In genomic region chr3:129608936-129609590, GRCh38 we compare ENCODE assay signal across 14 cellular contexts. TPM values are rescaled to one million over a fixed set of nuclear protein-coding genes. Genes with fewer than 3 reads are reported as not detected.
DNase-seq lines count a peak whose midpoint lies in the region; ATAC-seq, FAIRE-seq and TF ChIP-seq lines count a peak whose summit lies in the region.
"Had no signal": no experiment of that assay in that cellular context is flagged by ENCODE, and none has a peak within 500 bp of the region (broad histone marks: within the 10 kb centered on the region; RNA-seq: fewer than 3 reads in every experiment).

No MANE protein-coding gene starts in this region.

- POLR2A ChIA-PET in A549 (lab: Yijun Ruan, JAX) = no interaction called here

- H3K27me3 Mint-ChIP-seq in HFFc6 (ENCODE audit: insufficient read depth) (no peaks in the 10 kb centered on the region; the same call in 1 of the 2 replicates), endothelial cell (ENCODE audit: unreplicated experiment) (peaks cover 27% of the 10 kb centered on the region)

- H3K4me2 ChIP-seq in A549 (0 out of 3 replicates have a peak overlapping the region, but pooled peaks have one; percentile 7), parathyroid adenoma (ENCODE audit: low read length) (no peak overlapping the region)

- H3K36me3 ChIP-seq in parathyroid adenoma (ENCODE audit: control insufficient read depth, insufficient read depth, low read length) = no peaks in the 10 kb centered on the region
- H3K36me3 ChIP-seq: BE2C had no signal

- H3K4me3 ChIP-seq in A549 (no peak overlapping the region), parathyroid adenoma (ENCODE audit: low read depth, low read length) (no peak overlapping the region)

- 83% methylated on average over 3 of the region's 4 CpGs for WGBS in A549 (ENCODE audit: missing lambda C conversion rate)

- H2AFZ ChIP-seq in parathyroid adenoma = no peak overlapping the region

- peak overlapping the region; percentile 7; the same call in 1 of the 2 replicates for H3K4me3 Mint-ChIP-seq in HFFc6
- peak overlapping the region; percentile 43 for H3K4me3 Mint-ChIP-seq in endothelial cell (ENCODE audit: unreplicated experiment)
- H3K4me3 Mint-ChIP-seq: activated CD8-positive, alpha-beta T cell treated with anti-CD3 and anti-CD28 coated beads, Interleukin-2, amount 10 ng/mL, durations not matched to agents 7 days and 5 days had no signal

- DNase-seq in A549 (ENCODE audit: low read depth in 1 of 2, low spot score in 1 of 2) (no peak), HFFc6 (no peak), endothelial cell (ENCODE audit: low spot score) (no peak), C1 segment of cervical spinal cord (lab: John Stamatoyannopoulos, UW) (no peak)
- DNase-seq: activated CD8-positive, alpha-beta T cell treated with anti-CD3 and anti-CD28 coated beads, Interleukin-2, amount 10 ng/mL, durations not matched to agents 7 days and 5 days; activated naive CD4-positive, alpha-beta T cell; NCI-H1105 treated with DMSO at 0.1 percent for 48 hours; nephron progenitor cell had no signal

- H3K9me3 Mint-ChIP-seq in HFFc6 = no peaks in the 10 kb centered on the region
- no peaks in the 10 kb centered on the region for H3K9me3 Mint-ChIP-seq in endothelial cell (ENCODE audit: unreplicated experiment)
- H3K9me3 Mint-ChIP-seq: nephron progenitor cell had no signal

- peaks cover 62% of the 10 kb centered on the region for H3K4me1 ChIP-seq in A549
- H3K4me1 ChIP-seq in parathyroid adenoma = peaks cover 2% of the 10 kb centered on the region
- H3K4me1 ChIP-seq: BE2C had no signal

- H3K9me3 ChIP-seq in A549 (no peaks in the 10 kb centered on the region), parathyroid adenoma (ENCODE audit: control insufficient read depth, low read length) (no peaks in the 10 kb centered on the region)
- H3K9me3 ChIP-seq: BE2C had no signal

- no peak for TF ChIP-seq POLR2A in A549 (IDR thresholded peaks at IDR 0.05; ENCODE audit: low read length)

- TF ChIP-seq CTCF in A549 (IDR thresholded peaks at IDR 0.05) (no peak), HFFc6 (IDR thresholded peaks at IDR 0.05) (no peak), endothelial cell (IDR thresholded peaks at IDR 0.05; ENCODE audit: unreplicated experiment) (no peak), parathyroid adenoma (IDR thresholded peaks at IDR 0.05) (no peak)

- no peak for TF ChIP-seq RAD21 in A549 (conservative IDR thresholded peaks at IDR 0.05 in 1 of 2, IDR thresholded peaks at IDR 0.05 in 1 of 2)

- H3K27ac ChIP-seq in A549 = peak overlapping the region; percentile 11 to 97; a peak in 5 of 6 replicates
- peak overlapping the region; percentile 12 for H3K27ac ChIP-seq in parathyroid adenoma

- no peak for FAIRE-seq in A549 (lab: Jason Lieb, UNC)
- FAIRE-seq: colon had no signal

- H3K36me3 Mint-ChIP-seq in HFFc6 (ENCODE audit: low read depth) (no peaks in the 10 kb centered on the region), endothelial cell (ENCODE audit: low read depth, unreplicated experiment) (peaks cover 11% of the 10 kb centered on the region)

- CTCF ChIA-PET in A549 (lab: Yijun Ruan, JAX) = interaction anchor here (0.5 to 1.7 kb wide), 2 partner anchors 119 to 355 kb away, joined by 4 to 5 read pairs; no protein-coding TSS in a partner anchor

- no peak for TF ChIP-seq EP300 in A549 (IDR thresholded peaks at IDR 0.05)

- H3K27ac Mint-ChIP-seq in HFFc6 (peak overlapping the region; percentile 30; the same call in 1 of the 2 replicates), endothelial cell (ENCODE audit: unreplicated experiment) (peak overlapping the region; percentile 86)
- H3K27ac Mint-ChIP-seq: activated CD8-positive, alpha-beta T cell treated with anti-CD3 and anti-CD28 coated beads, Interleukin-2, amount 10 ng/mL, durations not matched to agents 7 days and 5 days; nephron progenitor cell had no signal

- no peak overlapping the region for H3K9ac ChIP-seq in parathyroid adenoma

- H3K27me3 ChIP-seq in parathyroid adenoma (ENCODE audit: control insufficient read depth, insufficient read depth, low read length) = no peaks in the 10 kb centered on the region

- ATAC-seq in A549 = no peak
- no peak for ATAC-seq in HG02938 (IDR thresholded peaks at IDR 0.05; ENCODE audit: unreplicated experiment)
- ATAC-seq in HG03432 (IDR thresholded peaks at IDR 0.05; ENCODE audit: unreplicated experiment) = no peak
- ATAC-seq in GM21723 (IDR thresholded peaks at IDR 0.05; ENCODE audit: unreplicated experiment) = no peak
- ATAC-seq: activated CD8-positive, alpha-beta T cell treated with anti-CD3 and anti-CD28 coated beads, Interleukin-2, amount 10 ng/mL, durations not matched to agents 7 days and 5 days had no signal

- H3K79me2 ChIP-seq in parathyroid adenoma = no peaks in the 10 kb centered on the region

- peaks cover 72% of the 10 kb centered on the region for H3K4me1 Mint-ChIP-seq in HFFc6 (ENCODE audit: low read depth)
- peaks cover 63% of the 10 kb centered on the region for H3K4me1 Mint-ChIP-seq in endothelial cell (ENCODE audit: unreplicated experiment)

TF ChIP-seq in A549, 52 proteins besides CTCF, POLR2A, EP300 and RAD21:
- TF ChIP-seq ZNF302 (CRISPR knock-in tag; IDR thresholded peaks at IDR 0.05) (no peak), ZFP36 (IDR thresholded peaks at IDR 0.05; ENCODE audit: borderline replicate concordance, partially characterized antibody) (peak; percentile 54), KDM1A (IDR thresholded peaks at IDR 0.05; ENCODE audit: low read depth) (peak; percentile 46; the same call in 1 of the 2 replicates)

RNA-seq across cellular contexts. Expression of gene PLXND1, which starts 2.6 kb away (rescaled TPM):
- 26.8 and 49.3 TPM in 2 replicates for polyA plus RNA-seq in A549 (2011; rRNA removed)
- 37.6 and 41.4 TPM in 2 replicates for polyA plus RNA-seq in A549 (2012; cell fraction: cytosol; rRNA removed)
- 133 and 136 TPM in 2 replicates for polyA plus RNA-seq in A549 (2012; cell fraction: nucleus; rRNA removed)
- polyA plus RNA-seq in A549 (2017; fragmentation: RNase III; extraction: RNeasy Plus Mini Kit Qiagen cat#74134 plus additional on column Dnase treatment) = 47.2 to 72.6 TPM (median 58.6 TPM) in 3 replicates
- polyA minus RNA-seq in A549 (2011; rRNA and poly(A)+ RNA removed) = 49.8 and 54.9 TPM in 2 replicates
- total RNA-seq in HFFc6 (2021; fragmentation: NEBNext Ultra II Directional; extraction: Animal tissue kit (Norgen Biotek cat#: 25700)) = 100 to 1,000 TPM in 5 of 6 experiments, 10 to 100 TPM in 1; 86.7 to 118 (median 108) TPM
- 1,753 TPM for total RNA-seq in endothelial cell (ENCODE audit: unreplicated experiment)

Comparison
In these comparisons a context has a peak if more than half of its experiments do, and no peak if none do; other contexts are left out.
1. RNA of gene PLXND1, which starts 2.6 kb away (total RNA-seq): 1,753 TPM in endothelial cell (single experiment); 86.7 to 118 TPM in HFFc6; every median in the first group is over 10 times any median in the second.